In genomic region chr15:63012444-63012843, GRCh38 we compare ENCODE assay signal across 18 cellular contexts.
"Had no signal": no experiment of that assay in that cellular context is flagged by ENCODE, and none has a peak within 500 bp of the region (broad histone marks: within the 10 kb centered on the region; RNA-seq: fewer than 3 reads in every experiment).

No MANE protein-coding gene starts in this region.

- H3K27me3 ChIP-seq: colonic mucosa, esophagus muscularis mucosa, foreskin keratinocyte, gastroesophageal sphincter, heart left ventricle, hepatocyte, left lung had no signal

- DNase-seq: colonic mucosa; cortex of kidney; effector memory CD4-positive, alpha-beta T cell; foreskin keratinocyte; heart left ventricle; hypothalamus; immature natural killer cell; islet precursor cell; kidney; left cardiac atrium; left lung; left ventricle myocardium superior; lower lobe of right lung; mesendoderm; midbrain had no signal

- H3K27ac ChIP-seq: colonic mucosa, foreskin keratinocyte, hepatocyte, left lung, lower lobe of right lung had no signal

- H3K4me2 ChIP-seq: hepatocyte had no signal

- H2AFZ ChIP-seq: hepatocyte had no signal

- H3K4me1 ChIP-seq: colonic mucosa had no signal

- H3K9me3 ChIP-seq: colonic mucosa, esophagus muscularis mucosa, gastroesophageal sphincter, heart left ventricle, left lung, lower lobe of right lung had no signal

- H3K79me2 ChIP-seq: hepatocyte had no signal

- H3K36me3 ChIP-seq: colonic mucosa, esophagus muscularis mucosa, gastroesophageal sphincter, heart left ventricle, left lung, lower lobe of right lung had no signal

- H3K4me3 ChIP-seq: colonic mucosa, esophagus muscularis mucosa, gastroesophageal sphincter, heart left ventricle, hepatocyte, left lung, lower lobe of right lung had no signal
